17 cellular contexts compared by ENCODE assay signal in genomic region chr2:57869763-57870344, GRCh38.
DNase-seq lines count a peak whose midpoint lies in the region; ATAC-seq and TF ChIP-seq lines count a peak whose summit lies in the region.
"Had no signal": no experiment of that assay in that cellular context is flagged by ENCODE, and none has a peak within 500 bp of the region (broad histone marks: within the 10 kb centered on the region; RNA-seq: fewer than 3 reads in every experiment).

No MANE protein-coding gene starts in this region.

- no peaks in the 10 kb centered on the region for H3K4me1 ChIP-seq in ascending aorta

- intact Hi-C loops in cardiac septum (cut with DNase I) = no loop called here
- intact Hi-C loops in Right ventricle myocardium superior (cut with DNase I) = no loop called here
- intact Hi-C loops in ascending aorta (cut with DNase I) = no loop called here

- H3K27me3 ChIP-seq in ascending aorta = no peaks in the 10 kb centered on the region

- no peak for ATAC-seq in Right ventricle myocardium superior (ENCODE audit: poor library complexity)
- no peak for ATAC-seq in esophagus mucosa
- ATAC-seq in GM19395 (IDR thresholded peaks at IDR 0.05; ENCODE audit: unreplicated experiment) = no peak
- no peak for ATAC-seq in HG03571 (IDR thresholded peaks at IDR 0.05; ENCODE audit: unreplicated experiment)
- ATAC-seq: T-cell had no signal

- no peak for TF ChIP-seq CTCF in ascending aorta (IDR thresholded peaks at IDR 0.05)

- H3K36me3 ChIP-seq in ascending aorta = no peaks in the 10 kb centered on the region

- no peak overlapping the region for H3K4me3 ChIP-seq in ascending aorta
- H3K4me3 ChIP-seq: SK-N-MC had no signal

- no peak overlapping the region for H3K27ac ChIP-seq in ascending aorta
- H3K27ac ChIP-seq: SK-N-MC had no signal

- no peaks in the 10 kb centered on the region for H3K9me3 ChIP-seq in ascending aorta

- DNase-seq in cardiac septum (ENCODE audit: low spot score) (peak; percentile 71), Right ventricle myocardium superior (no peak), NCI-H2081 treated with DMSO at 0.1 percent for 48 hours (lab: John Stamatoyannopoulos, UW) (peak; percentile 68), SHP77 (lab: John Stamatoyannopoulos, UW) (peak; percentile 42 to 55), ascending aorta (ENCODE audit: low spot score in 2 of 2) (no peak)
- DNase-seq: C1 segment of cervical spinal cord, DMS153, EL, HFFc6, KG1, NCI-H187 treated with DMSO at 0.1 percent for 48 hours, NCI-H748 treated with DMSO at 0.1 percent for 48 hours, T-cell had no signal

Comparison
In these comparisons a context has a peak if more than half of its experiments do, and no peak if none do; other contexts are left out.
1. DNase-seq: peak in cardiac septum (single experiment), NCI-H2081 treated with DMSO at 0.1 percent for 48 hours (single experiment) and SHP77 (2 of 2); none in Right ventricle myocardium superior (single experiment) and ascending aorta (0 of 2).